ENCODE assay signal across 17 cellular contexts in genomic region chr12:45327823-45328383, GRCh38.
DNase-seq lines count a peak whose midpoint lies in the region; ATAC-seq and TF ChIP-seq lines count a peak whose summit lies in the region.
"Had no signal": no experiment of that assay in that cellular context is flagged by ENCODE, and none has a peak within 500 bp of the region (broad histone marks: within the 10 kb centered on the region; RNA-seq: fewer than 3 reads in every experiment).

No MANE protein-coding gene starts in this region.

- ATAC-seq in RWPE2 (ENCODE audit: low read depth) (peak; percentile 46; the same call in 1 of the 3 replicates), GM19397 (IDR thresholded peaks at IDR 0.05; ENCODE audit: unreplicated experiment) (no peak)
- ATAC-seq: esophagus mucosa had no signal

- H3K36me3 ChIP-seq in HEK293 (ENCODE audit: control insufficient read depth in 2 of 2, insufficient read depth in 1 of 2, low read length in 2 of 2) = peaks cover 0 to 3% of the 10 kb centered on the region in 2 experiments; a peak in 1 of 3 replicates
- H3K36me3 ChIP-seq in RWPE2 (ENCODE audit: low read depth) = peaks cover 24% of the 10 kb centered on the region
- H3K36me3 ChIP-seq: prostate gland, WERI-Rb-1 had no signal

- no peaks in the 10 kb centered on the region for H3K27me3 ChIP-seq in RWPE2 (ENCODE audit: insufficient read depth, poor library complexity, severe bottlenecking)
- H3K27me3 ChIP-seq: BLaER1 treated with 17β-estradiol and CSF1 and Interleukin-3, amounts not matched to agents 10 nM and 100 nM had no signal

- POLR2A ChIA-PET in HEK293 (lab: Yijun Ruan, JAX) = interaction anchor here (0.5 kb wide), 1 partner anchor 1490 kb away, joined by 5 read pairs; no protein-coding TSS in a partner anchor

- TF ChIP-seq CTCF in HEK293 (tag by site-specific recombination; IDR thresholded peaks at IDR 0.05) = no peak
- TF ChIP-seq CTCF in RWPE2 (IDR thresholded peaks at IDR 0.05; ENCODE audit: poor library complexity, severe bottlenecking) = no peak
- no peak for TF ChIP-seq CTCF in GM13976 (IDR thresholded peaks at IDR 0.05; ENCODE audit: borderline replicate concordance, control extremely low read depth, extremely low read depth, insufficient read depth, missing control alignments)

- no peaks in the 10 kb centered on the region for H3K4me1 ChIP-seq in HEK293 (ENCODE audit: control insufficient read depth, insufficient read depth, low read length)
- H3K4me1 ChIP-seq in RWPE2 (ENCODE audit: insufficient read depth, poor library complexity, severe bottlenecking) = peaks cover 6% of the 10 kb centered on the region
- H3K4me1 ChIP-seq: BLaER1 treated with 17β-estradiol and CSF1 and Interleukin-3, amounts not matched to agents 10 nM and 100 nM; prostate gland had no signal

- in situ Hi-C loops in GM13976 (cut with MboI; ENCODE audit: low sequenced_read_pairs, unreplicated experiment) = no loop called here

- DNase-seq in RWPE2 (ENCODE audit: low spot score) (no peak), iPS-NIHi11 (ENCODE audit: low spot score) (peak; percentile 15), renal cortical epithelial cell (ENCODE audit: low read depth) (peak; percentile 47), GM13976 (ENCODE audit: low spot score) (no peak), NCI-H1417 (lab: John Stamatoyannopoulos, UW) (no peak)
- DNase-seq: activated CD4-positive, alpha-beta T cell treated with anti-CD3 and anti-CD28 coated beads, Interleukin-2, amount 50 U/mL, for 48 hours; activated naive CD4-positive, alpha-beta T cell treated with anti-CD3 and anti-CD28 coated beads, Interleukin-2, amount 50 U/mL, for 16 hours; activated T-cell treated with anti-CD3 and anti-CD28 coated beads, Interleukin-2, amount 50 U/mL, for 24 hours; NCI-H2081; NCI-H510A; SHP77; WERI-Rb-1 had no signal

- H3K9me3 ChIP-seq in HEK293 (ENCODE audit: control insufficient read depth, insufficient read depth, low read depth, low read length) = no peaks in the 10 kb centered on the region
- no peaks in the 10 kb centered on the region for H3K9me3 ChIP-seq in RWPE2 (ENCODE audit: severe bottlenecking)
- H3K9me3 ChIP-seq: BLaER1 treated with 17β-estradiol and CSF1 and Interleukin-3, amounts not matched to agents 10 nM and 100 nM; prostate gland had no signal

- CTCF ChIA-PET in HEK293 (lab: Yijun Ruan, JAX) = no interaction called here

- H3K4me3 ChIP-seq in HEK293 (ENCODE audit: low read depth, low read length) (no peak overlapping the region), RWPE2 (ENCODE audit: severe bottlenecking) (no peak overlapping the region)
- H3K4me3 ChIP-seq: BLaER1 treated with 17β-estradiol and CSF1 and Interleukin-3, amounts not matched to agents 10 nM and 100 nM; prostate gland had no signal

- H3K27ac ChIP-seq in HEK293 (ENCODE audit: extremely low read depth, low read depth, low read length) (no peak overlapping the region), RWPE2 (ENCODE audit: poor library complexity, severe bottlenecking) (no peak overlapping the region)
- H3K27ac ChIP-seq: BLaER1 treated with 17β-estradiol and CSF1 and Interleukin-3, amounts not matched to agents 10 nM and 100 nM; prostate gland; WERI-Rb-1 had no signal

TF ChIP-seq in HEK293, 187 proteins besides CTCF, POLR2A, EP300 and RAD21:
- no peak for TF ChIP-seq ZNF354C (tag by site-specific recombination; IDR thresholded peaks at IDR 0.05; ENCODE audit: borderline replicate concordance, low read depth)
- no peak for TF ChIP-seq ZNF558 (tag by site-specific recombination; IDR thresholded peaks at IDR 0.05)
- TF ChIP-seq ZNF274 (IDR thresholded peaks at IDR 0.05; ENCODE audit: low read length) = no peak
- TF ChIP-seq ZNF274 (tag by site-specific recombination; IDR thresholded peaks at IDR 0.05; ENCODE audit: borderline replicate concordance) = peak; percentile 79; the same call in 1 of the 2 replicates
- no peak for TF ChIP-seq ZNF514 (tag by site-specific recombination; IDR thresholded peaks at IDR 0.05)
- TF ChIP-seq ZNF426 (tag by site-specific recombination; IDR thresholded peaks at IDR 0.05) = no peak

Comparison
In these comparisons a context has a peak if more than half of its experiments do, and no peak if none do; other contexts are left out.
1. DNase-seq: peak in iPS-NIHi11 (single experiment) and renal cortical epithelial cell (single experiment); none in RWPE2 (single experiment), GM13976 (single experiment) and NCI-H1417 (0 of 3).